Comparison of ENCODE assay signal across 17 cellular contexts in genomic region chr10:13852872-13853271, GRCh38.
DNase-seq lines count a peak whose midpoint lies in the region; ATAC-seq and TF ChIP-seq lines count a peak whose summit lies in the region.
"Had no signal": no experiment of that assay in that cellular context is flagged by ENCODE, and none has a peak within 500 bp of the region (broad histone marks: within the 10 kb centered on the region; RNA-seq: fewer than 3 reads in every experiment).

No MANE protein-coding gene starts in this region.

- 91% methylated on average over 5 of the region's 5 CpGs for WGBS in esophagus muscularis mucosa
- WGBS in right cardiac atrium: 79% methylated on average over 5 of the region's 5 CpGs
- 77 to 85% (median 82%) methylated on average over 5 of the region's 5 CpGs for WGBS in psoas muscle, 3 donors
- 69 to 70% methylated on average over 5 of the region's 5 CpGs for WGBS in aorta, 2 donors

- peak; percentile 75 to 84 for ATAC-seq in right cardiac atrium
- peak in 2 of 4 donors; percentile 60 to 61 for ATAC-seq in psoas muscle
- peak; percentile 37 for ATAC-seq in aorta (ENCODE audit: low FRiP score)
- ATAC-seq: stimulated activated naive B cell treated with anti-CD40 and anti-IgM and Interleukin-4, amounts not matched to agents 10 μg/mL and 1 μg/mL and 100 μg/mL, for 72 hours had no signal

- intact Hi-C loops in esophagus muscularis mucosa (cut with DNase I): no loop called here
- intact Hi-C loops in right cardiac atrium (cut with DNase I): no loop called here
- intact Hi-C loops in psoas muscle (cut with DNase I): no loop called here
- intact Hi-C loops in aorta (cut with DNase I): no loop called here

- H3K4me1 ChIP-seq in esophagus muscularis mucosa (peaks cover 18 to 23% (median 21%) of the 10 kb centered on the region in 4 donors), right cardiac atrium (ENCODE audit: control insufficient read depth, insufficient read depth, low read length) (peaks cover 4% of the 10 kb centered on the region), psoas muscle (no peaks in the 10 kb centered on the region), aorta (ENCODE audit: control insufficient read depth in 1 of 2, insufficient read depth in 2 of 2, low read length in 2 of 2) (peaks cover 0 to 2% of the 10 kb centered on the region in 2 donors)

- no peaks in the 10 kb centered on the region for H3K27me3 ChIP-seq in esophagus muscularis mucosa
- H3K27me3 ChIP-seq in right cardiac atrium (ENCODE audit: control insufficient read depth, insufficient read depth): no peaks in the 10 kb centered on the region
- no peaks in the 10 kb centered on the region for H3K27me3 ChIP-seq in psoas muscle (ENCODE audit: insufficient read depth in 3 of 3, low read length in 2 of 3)
- H3K27me3 ChIP-seq in aorta (ENCODE audit: control insufficient read depth in 1 of 2, insufficient read depth in 2 of 2, low read length in 1 of 2): no peaks in the 10 kb centered on the region

- TF ChIP-seq POLR2A in esophagus muscularis mucosa (IDR thresholded peaks at IDR 0.05; ENCODE audit: low read depth): no peak

- H3K27ac ChIP-seq in esophagus muscularis mucosa (replicated peaks in 1 of 4) (peak overlapping the region; percentile 37 to 70 (median 50)), right cardiac atrium (ENCODE audit: low read length) (peak overlapping the region; percentile 59), psoas muscle (peak overlapping the region; percentile 41), aorta (ENCODE audit: low read depth in 1 of 2, low read length in 2 of 2) (peak overlapping the region; percentile 6 to 85)

- H3K36me3 ChIP-seq in esophagus muscularis mucosa (no peaks in the 10 kb centered on the region), psoas muscle (ENCODE audit: insufficient read depth in 1 of 2, low read depth in 1 of 2) (no peaks in the 10 kb centered on the region), aorta (ENCODE audit: control insufficient read depth in 1 of 2, insufficient read depth in 2 of 2, low read length in 1 of 2) (no peaks in the 10 kb centered on the region)

- TF ChIP-seq EP300 in esophagus muscularis mucosa (IDR thresholded peaks at IDR 0.05): no peak

- TF ChIP-seq CTCF in esophagus muscularis mucosa (IDR thresholded peaks at IDR 0.05) (no peak), psoas muscle (IDR thresholded peaks at IDR 0.05) (no peak)

- H3K4me3 ChIP-seq in esophagus muscularis mucosa (no peak overlapping the region), right cardiac atrium (ENCODE audit: low read length) (no peak overlapping the region), psoas muscle (no peak overlapping the region), aorta (ENCODE audit: low read length in 2 of 2) (no peak overlapping the region)

- DNase-seq in esophagus muscularis mucosa (ENCODE audit: extremely low spot score) (no peak), right cardiac atrium (no peak), psoas muscle (no peak), aorta (no peak), EL (no peak)
- DNase-seq in effector CD8-positive, alpha-beta T cell (lab: John Stamatoyannopoulos, UW): no peak
- no peak for DNase-seq in stimulated activated CD4-positive, alpha-beta T cell treated with anti-CD3 and anti-CD28 coated beads, Interleukin-12 subunit alpha, Interleukin-12 subunit beta, amount 100 ng/mL, for 4 hours
- DNase-seq: activated CD4-positive, alpha-beta T cell treated with anti-CD3 and anti-CD28 coated beads, Interleukin-2, amount 50 U/mL, for 1 hour; activated CD8-positive, alpha-beta memory T cell treated with anti-CD3 and anti-CD28 coated beads, Interleukin-2, amount 50 U/mL, for 48 hours; activated effector memory CD4-positive, alpha-beta T cell treated with anti-CD3 and anti-CD28 coated beads, Interleukin-2, amount 50 U/mL, for 16 hours; central memory CD4-positive, alpha-beta T cell; DND-41; effector CD4-positive, alpha-beta T cell; NCI-H1930; NCI-H226; occipital lobe; stimulated activated naive B cell treated with anti-CD40 and anti-IgM and Interleukin-4, amounts not matched to agents 10 μg/mL and 1 μg/mL and 100 μg/mL, for 72 hours had no signal

- no peaks in the 10 kb centered on the region for H3K9me3 ChIP-seq in esophagus muscularis mucosa
- no peaks in the 10 kb centered on the region for H3K9me3 ChIP-seq in right cardiac atrium (ENCODE audit: control insufficient read depth, low read length)
- H3K9me3 ChIP-seq in psoas muscle: no peaks in the 10 kb centered on the region
- no peaks in the 10 kb centered on the region for H3K9me3 ChIP-seq in aorta (ENCODE audit: control insufficient read depth, low read length)
